Comparison of ENCODE assay signal across 8 cellular contexts in genomic region chr18:34153711-34154110, GRCh38.
DNase-seq lines count a peak whose midpoint lies in the region; ATAC-seq and TF ChIP-seq lines count a peak whose summit lies in the region.

No MANE protein-coding gene starts in this region.

- ATAC-seq in GM19452 (IDR thresholded peaks at IDR 0.05; ENCODE audit: unreplicated experiment) = peak; percentile 77

- H3K36me3 Mint-ChIP-seq in activated CD4-positive, alpha-beta T cell treated with anti-CD3 and anti-CD28 coated beads, Interleukin-2, amount 10 ng/mL, durations not matched to agents 24 days and 14 days (ENCODE audit: low read depth) = no peaks in the 10 kb centered on the region
- no peaks in the 10 kb centered on the region for H3K36me3 Mint-ChIP-seq in activated CD4-positive, alpha-beta memory T cell treated with anti-CD3 and anti-CD28 coated beads for 36 hours

- CTCF ChIA-PET in activated CD4-positive, alpha-beta memory T cell treated with anti-CD3 and anti-CD28 coated beads for 36 hours (lab: Charles Lee) = no interaction called here

- TF ChIP-seq CTCF in choroid plexus epithelial cell (conservative IDR thresholded peaks at IDR 0.05; ENCODE audit: low read depth, low read length) = no peak

- intact Hi-C loops in activated CD4-positive, alpha-beta T cell treated with anti-CD3 and anti-CD28 coated beads, Interleukin-2, amount 10 ng/mL, durations not matched to agents 24 days and 14 days (cut with micrococcal nuclease) = no loop called here
- intact Hi-C loops in activated CD4-positive, alpha-beta memory T cell treated with anti-CD3 and anti-CD28 coated beads for 36 hours (cut with micrococcal nuclease) = no loop called here

- H3K9me3 Mint-ChIP-seq in activated CD4-positive, alpha-beta T cell treated with anti-CD3 and anti-CD28 coated beads, Interleukin-2, amount 10 ng/mL, durations not matched to agents 24 days and 14 days = no peaks in the 10 kb centered on the region
- no peaks in the 10 kb centered on the region for H3K9me3 Mint-ChIP-seq in activated CD4-positive, alpha-beta memory T cell treated with anti-CD3 and anti-CD28 coated beads for 36 hours

- no peak overlapping the region for H3K4me3 ChIP-seq in choroid plexus epithelial cell (ENCODE audit: low read depth, low read length)

- DNase-seq in AML-193 (lab: John Stamatoyannopoulos, UW) = peak; percentile 27 to 35
- DNase-seq in NAMALWA (ENCODE audit: low spot score) = peak; percentile 63
- peak; percentile 23 for DNase-seq in choroid plexus epithelial cell (ENCODE audit: low read depth)
- no peak for DNase-seq in NK-92 (lab: John Stamatoyannopoulos, UW; ENCODE audit: unreplicated experiment)
- no peak for DNase-seq in activated CD4-positive, alpha-beta T cell treated with anti-CD3 and anti-CD28 coated beads, Interleukin-2, amount 10 ng/mL, durations not matched to agents 24 days and 14 days
- no peak for DNase-seq in activated CD4-positive, alpha-beta memory T cell treated with anti-CD3 and anti-CD28 coated beads for 36 hours
- no peak for DNase-seq in effector CD8-positive, alpha-beta T cell (lab: John Stamatoyannopoulos, UW)

- POLR2A ChIA-PET in activated CD4-positive, alpha-beta memory T cell treated with anti-CD3 and anti-CD28 coated beads for 36 hours (lab: Charles Lee) = no interaction called here

- H3K27me3 Mint-ChIP-seq in activated CD4-positive, alpha-beta T cell treated with anti-CD3 and anti-CD28 coated beads, Interleukin-2, amount 10 ng/mL, durations not matched to agents 24 days and 14 days = peaks cover 7% of the 10 kb centered on the region
- H3K27me3 Mint-ChIP-seq in activated CD4-positive, alpha-beta memory T cell treated with anti-CD3 and anti-CD28 coated beads for 36 hours = peaks cover 1% of the 10 kb centered on the region

- peaks cover 2% of the 10 kb centered on the region for H3K4me1 Mint-ChIP-seq in activated CD4-positive, alpha-beta T cell treated with anti-CD3 and anti-CD28 coated beads, Interleukin-2, amount 10 ng/mL, durations not matched to agents 24 days and 14 days
- H3K4me1 Mint-ChIP-seq in activated CD4-positive, alpha-beta memory T cell treated with anti-CD3 and anti-CD28 coated beads for 36 hours (ENCODE audit: low read depth) = no peaks in the 10 kb centered on the region

- H3K27ac Mint-ChIP-seq in activated CD4-positive, alpha-beta T cell treated with anti-CD3 and anti-CD28 coated beads, Interleukin-2, amount 10 ng/mL, durations not matched to agents 24 days and 14 days = no peak overlapping the region
- H3K27ac Mint-ChIP-seq in activated CD4-positive, alpha-beta memory T cell treated with anti-CD3 and anti-CD28 coated beads for 36 hours = no peak overlapping the region

- no peak overlapping the region for H3K4me3 Mint-ChIP-seq in activated CD4-positive, alpha-beta T cell treated with anti-CD3 and anti-CD28 coated beads, Interleukin-2, amount 10 ng/mL, durations not matched to agents 24 days and 14 days
- H3K4me3 Mint-ChIP-seq in activated CD4-positive, alpha-beta memory T cell treated with anti-CD3 and anti-CD28 coated beads for 36 hours = no peak overlapping the region

Comparison
In these comparisons a context has a peak if more than half of its experiments do, and no peak if none do; other contexts are left out.
1. DNase-seq: peak in AML-193 (2 of 2), NAMALWA (single experiment) and choroid plexus epithelial cell (single experiment); none in NK-92 (single experiment), activated CD4-positive, alpha-beta T cell treated with anti-CD3 and anti-CD28 coated beads, Interleukin-2, amount 10 ng/mL, durations not matched to agents 24 days and 14 days (single experiment), activated CD4-positive, alpha-beta memory T cell treated with anti-CD3 and anti-CD28 coated beads for 36 hours (single experiment) and effector CD8-positive, alpha-beta T cell (single experiment).